In the genomic region with DNA sequence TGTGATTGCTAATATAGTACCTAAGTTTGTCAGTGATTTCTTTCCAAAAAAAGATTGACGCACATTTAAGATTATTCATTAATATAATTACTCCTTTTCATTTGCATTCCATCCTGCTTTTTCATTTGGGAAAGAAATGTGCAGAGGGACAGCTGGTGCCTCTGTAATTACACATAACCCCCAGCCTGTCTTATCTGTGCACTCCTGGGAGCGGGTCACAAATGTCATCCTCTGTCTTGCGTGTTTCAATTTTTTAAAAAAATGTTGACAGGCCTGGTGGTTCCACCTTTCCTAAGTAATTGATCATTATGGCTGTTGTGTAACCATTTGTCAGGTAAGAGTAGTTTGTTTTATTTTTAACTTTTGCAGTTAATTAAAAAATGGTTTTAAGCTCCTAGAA, we compare ENCODE assay signal across 25 cellular contexts.
"Had no signal": no experiment of that assay in that cellular context is flagged by ENCODE, and none has a peak within 500 bp of the region (broad histone marks: within the 10 kb centered on the region; RNA-seq: fewer than 3 reads in every experiment).

No MANE protein-coding gene starts in this region.

- ATAC-seq: esophagus mucosa; gastrocnemius medialis; heart left ventricle; left lobe of liver; mucosa of descending colon; natural killer cell treated with Interleukin-12 subunit alpha and Interleukin-12 subunit beta and Interleukin-15 and Interleukin-18, amount 100 ng/mL, for 72 hours; pancreas; right lobe of liver; stimulated activated naive CD8-positive, alpha-beta T cell treated with anti-CD3 and anti-CD28 coated beads, Interleukin-15, amount 100 ng/mL, for 72 hours had no signal

- H3K9me3 ChIP-seq: gastrocnemius medialis, heart left ventricle, mucosa of descending colon, neutrophil, pancreas, right lobe of liver, suprapubic skin, transverse colon, vagina had no signal

- H2AFZ ChIP-seq: hepatocyte had no signal

- H3K36me3 ChIP-seq: gastrocnemius medialis, heart left ventricle, neutrophil, pancreas, right lobe of liver, suprapubic skin, transverse colon, vagina had no signal

- H3K27me3 ChIP-seq: gastrocnemius medialis, heart left ventricle, hepatocyte, neutrophil, pancreas, right lobe of liver, suprapubic skin, transverse colon, vagina had no signal

- H3K4me1 ChIP-seq: pancreas, right lobe of liver had no signal

- H3K79me2 ChIP-seq: hepatocyte had no signal

- H3K27ac ChIP-seq: gastrocnemius medialis, heart left ventricle, hepatocyte, neutrophil, pancreas, right lobe of liver, suprapubic skin, transverse colon, vagina had no signal

- DNase-seq: cortex of kidney; foreskin fibroblast; gastrocnemius medialis; heart left ventricle; kidney; mucosa of descending colon; naive B cell; pancreas; right lobe of liver; stimulated activated CD4-positive, alpha-beta T cell treated with anti-CD3 and anti-CD28 coated beads, Interleukin-12 subunit alpha, Interleukin-12 subunit beta, amount 100 ng/mL, for 4 hours; stimulated activated CD4-positive, alpha-beta T cell treated with anti-CD3 and anti-CD28 coated beads, Interleukin-1b, Interleukin-23, amount 100 ng/mL, for 48 hours; stimulated activated CD4-positive, alpha-beta T cell treated with anti-CD3 and anti-CD28 coated beads, Interleukin-4, amount 100 ng/mL, for 1 hour; stimulated activated CD8-positive, alpha-beta memory T cell treated with anti-CD3 and anti-CD28 coated beads, Interleukin-4, amount 100 ng/mL, for 48 hours; stimulated activated naive CD4-positive, alpha-beta T cell; stimulated activated naive CD8-positive, alpha-beta T cell treated with anti-CD3 and anti-CD28 coated beads, Interleukin-15, amount 100 ng/mL, for 72 hours; transverse colon had no signal

- H3K4me2 ChIP-seq: hepatocyte, smooth muscle cell had no signal

- H3K4me3 ChIP-seq: gastrocnemius medialis, heart left ventricle, hepatocyte, lung, mucosa of descending colon, pancreas, right lobe of liver, smooth muscle cell, suprapubic skin, transverse colon, vagina had no signal
